ENCODE assay signal across 13 cellular contexts in genomic region chr10:122050316-122050715, GRCh38.
"Had no signal": no experiment of that assay in that cellular context is flagged by ENCODE, and none has a peak within 500 bp of the region (broad histone marks: within the 10 kb centered on the region; RNA-seq: fewer than 3 reads in every experiment).

No MANE protein-coding gene starts in this region.

- H3K27me3 ChIP-seq: heart right ventricle, tibial nerve had no signal

- H3K4me3 ChIP-seq: heart right ventricle, tibial nerve had no signal

- DNase-seq: activated CD4-positive, alpha-beta T cell treated with anti-CD3 and anti-CD28 coated beads, Interleukin-2, amount 10 ng/mL, durations not matched to agents 7 days and 5 days; activated CD4-positive, CD25-positive, alpha-beta regulatory T cell; activated CD8-positive, alpha-beta memory T cell treated with anti-CD3 and anti-CD28 coated beads for 24 hours; activated naive CD8-positive, alpha-beta T cell treated with anti-CD3 and anti-CD28 coated beads, Interleukin-2, amount 10 ng/mL, durations not matched to agents 7 days and 5 days; effector memory CD8-positive, alpha-beta T cell; foreskin melanocyte; heart right ventricle; occipital lobe; stimulated activated CD4-positive, alpha-beta T cell treated with anti-CD3 and anti-CD28 coated beads, Interleukin-2, amount 100 ng/mL, for 48 hours had no signal

- H3K36me3 ChIP-seq: tibial nerve had no signal

- ATAC-seq: effector memory CD8-positive, alpha-beta T cell; heart right ventricle; left lobe of liver; natural killer cell treated with Interleukin-12 subunit alpha and Interleukin-12 subunit beta and Interleukin-15 and Interleukin-18, amount 100 ng/mL, for 72 hours; stimulated activated memory B cell treated with anti-CD40 and anti-IgM and Interleukin-4, amounts not matched to agents 10 μg/mL and 1 μg/mL and 100 μg/mL, for 72 hours had no signal

- H3K9me3 ChIP-seq: heart right ventricle, tibial nerve had no signal
